Comparison of ENCODE assay signal across 12 cellular contexts in genomic region chr2:6872412-6872811, GRCh38. TPM values are rescaled to one million over a fixed set of nuclear protein-coding genes. Genes with fewer than 3 reads are reported as not detected.
DNase-seq lines count a peak whose midpoint lies in the region; ATAC-seq and TF ChIP-seq lines count a peak whose summit lies in the region.
"Had no signal": no experiment of that assay in that cellular context is flagged by ENCODE, and none has a peak within 500 bp of the region (broad histone marks: within the 10 kb centered on the region; RNA-seq: fewer than 3 reads in every experiment).

No MANE protein-coding gene starts in this region.

- peaks cover 39% of the 10 kb centered on the region for H3K4me1 Mint-ChIP-seq in activated naive CD4-positive, alpha-beta T cell treated with anti-CD3 and anti-CD28 coated beads for 36 hours (ENCODE audit: low read depth)
- peaks cover 16% of the 10 kb centered on the region for H3K4me1 Mint-ChIP-seq in stimulated activated memory B cell treated with anti-CD40 and anti-IgM and Interleukin-4, amounts not matched to agents 10 μg/mL and 1 μg/mL and 100 μg/mL, for 72 hours
- H3K4me1 Mint-ChIP-seq: GM23338 had no signal

- H3K36me3 Mint-ChIP-seq in activated naive CD4-positive, alpha-beta T cell treated with anti-CD3 and anti-CD28 coated beads for 36 hours (ENCODE audit: low read depth): peaks cover 4% of the 10 kb centered on the region
- H3K36me3 Mint-ChIP-seq in stimulated activated memory B cell treated with anti-CD40 and anti-IgM and Interleukin-4, amounts not matched to agents 10 μg/mL and 1 μg/mL and 100 μg/mL, for 72 hours: peaks cover 6% of the 10 kb centered on the region

- peaks cover 9% of the 10 kb centered on the region for H3K9me3 ChIP-seq in KOPT-K1 (ENCODE audit: insufficient read depth, low read length, poor library complexity, severe bottlenecking)
- H3K9me3 ChIP-seq: Peyer's patch had no signal

- H3K27me3 Mint-ChIP-seq in activated naive CD4-positive, alpha-beta T cell treated with anti-CD3 and anti-CD28 coated beads for 36 hours (ENCODE audit: low read depth): no peaks in the 10 kb centered on the region
- no peaks in the 10 kb centered on the region for H3K27me3 Mint-ChIP-seq in stimulated activated memory B cell treated with anti-CD40 and anti-IgM and Interleukin-4, amounts not matched to agents 10 μg/mL and 1 μg/mL and 100 μg/mL, for 72 hours

- ATAC-seq in GM21786 (IDR thresholded peaks at IDR 0.05; ENCODE audit: unreplicated experiment): peak; percentile 54
- ATAC-seq in stimulated activated memory B cell treated with anti-CD40 and anti-IgM and Interleukin-4, amounts not matched to agents 10 μg/mL and 1 μg/mL and 100 μg/mL, for 72 hours: peak; percentile 57
- ATAC-seq: GM23338 had no signal

- no peaks in the 10 kb centered on the region for H3K36me3 ChIP-seq in KOPT-K1 (ENCODE audit: insufficient read depth, low read length)
- H3K36me3 ChIP-seq: Peyer's patch had no signal

- intact Hi-C loops in activated naive CD4-positive, alpha-beta T cell treated with anti-CD3 and anti-CD28 coated beads for 36 hours (cut with micrococcal nuclease): loop anchor here (10.0 kb wide), 1 partner anchor 1672 kb away; no protein-coding TSS in a partner anchor

- H3K9me3 Mint-ChIP-seq in activated naive CD4-positive, alpha-beta T cell treated with anti-CD3 and anti-CD28 coated beads for 36 hours: peaks cover 5% of the 10 kb centered on the region
- H3K9me3 Mint-ChIP-seq in stimulated activated memory B cell treated with anti-CD40 and anti-IgM and Interleukin-4, amounts not matched to agents 10 μg/mL and 1 μg/mL and 100 μg/mL, for 72 hours: peaks cover 3% of the 10 kb centered on the region

- CTCF ChIA-PET in activated naive CD4-positive, alpha-beta T cell treated with anti-CD3 and anti-CD28 coated beads for 36 hours (lab: Charles Lee): interaction anchor here (0.9 to 2.3 kb wide), 3 partner anchors 24 to 172 kb away, joined by 3 to 13 read pairs (median 3); no protein-coding TSS in a partner anchor
- CTCF ChIA-PET in GM10248 (lab: Yijun Ruan, JAX): interaction anchor here (0.8 to 1.6 kb wide), 6 partner anchors 10 to 47 kb away, joined by 3 read pairs; no protein-coding TSS in a partner anchor

- POLR2A ChIA-PET in GM10248 (lab: Yijun Ruan, JAX): no interaction called here

- H3K27ac Mint-ChIP-seq in activated naive CD4-positive, alpha-beta T cell treated with anti-CD3 and anti-CD28 coated beads for 36 hours: peak overlapping the region; percentile 37
- no peak overlapping the region for H3K27ac Mint-ChIP-seq in stimulated activated memory B cell treated with anti-CD40 and anti-IgM and Interleukin-4, amounts not matched to agents 10 μg/mL and 1 μg/mL and 100 μg/mL, for 72 hours
- H3K27ac Mint-ChIP-seq: GM23338 had no signal

- no peak for TF ChIP-seq CTCF in GM10248 (IDR thresholded peaks at IDR 0.05; ENCODE audit: control extremely low read depth, extremely low read depth, low read depth, missing control alignments)

- peak overlapping the region; percentile 34 for H3K4me3 Mint-ChIP-seq in activated naive CD4-positive, alpha-beta T cell treated with anti-CD3 and anti-CD28 coated beads for 36 hours
- H3K4me3 Mint-ChIP-seq in stimulated activated memory B cell treated with anti-CD40 and anti-IgM and Interleukin-4, amounts not matched to agents 10 μg/mL and 1 μg/mL and 100 μg/mL, for 72 hours: no peak overlapping the region
- H3K4me3 Mint-ChIP-seq: GM23338 had no signal

- H3K27ac ChIP-seq in KOPT-K1 (ENCODE audit: low read depth, low read length, poor library complexity, severe bottlenecking): peak overlapping the region; percentile 55
- H3K27ac ChIP-seq: Peyer's patch had no signal

- DNase-seq in activated naive CD4-positive, alpha-beta T cell treated with anti-CD3 and anti-CD28 coated beads for 36 hours: no peak
- DNase-seq in activated naive CD4-positive, alpha-beta T cell treated with Interleukin-2 at 50 U/mL for 16 hours: no peak
- DNase-seq in GM10248 (ENCODE audit: extremely low spot score) (no peak), T1000 (lab: John Stamatoyannopoulos, UW) (no peak), NCI-H2196 (lab: John Stamatoyannopoulos, UW; ENCODE audit: unreplicated experiment) (no peak)
- DNase-seq: amniotic stem cell, NCI-H2107, Peyer's patch had no signal

RNA-seq across cellular contexts. Expression of gene RSAD2, which starts 5.2 kb away (rescaled TPM):
- 1 to 10 TPM; 9.1 to 9.9 TPM for total RNA-seq in activated naive CD4-positive, alpha-beta T cell treated with anti-CD3 and anti-CD28 coated beads for 36 hours

RNA-seq across cellular contexts. Expression of gene CMPK2, which starts 6.7 kb away (rescaled TPM):
- 1 to 10 TPM; 7.2 to 7.7 TPM for total RNA-seq in activated naive CD4-positive, alpha-beta T cell treated with anti-CD3 and anti-CD28 coated beads for 36 hours

RNA-seq across cellular contexts. Expression of gene RNF144A, which starts 44.8 kb away (rescaled TPM):
- total RNA-seq in activated naive CD4-positive, alpha-beta T cell treated with anti-CD3 and anti-CD28 coated beads for 36 hours: 10 to 100 TPM; 49.0 to 50.6 TPM
